1 cellular context compared by ENCODE assay signal in the genomic region with DNA sequence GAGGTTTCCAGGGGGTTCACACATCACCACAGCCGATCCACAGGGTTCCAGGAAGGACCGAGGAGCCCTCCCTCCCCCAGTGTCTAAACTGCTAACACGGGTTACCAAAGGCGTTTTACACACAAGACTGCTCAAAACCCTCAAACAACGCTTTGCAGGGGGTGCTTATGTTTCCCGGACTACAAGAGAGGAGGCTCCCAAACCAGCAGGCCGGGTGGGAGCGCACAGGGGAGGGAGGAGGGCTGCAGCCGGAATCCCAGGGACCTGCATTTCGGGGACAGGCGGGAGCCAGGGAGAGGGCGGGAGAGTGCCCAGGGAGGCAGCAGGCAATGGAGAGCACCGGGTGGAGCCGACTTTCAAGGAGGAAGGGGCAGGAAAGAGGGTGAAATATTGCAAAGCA.
TF ChIP-seq lines count a peak whose summit lies in the region.

No MANE protein-coding gene starts in this region.

TF ChIP-seq in HEK293, 187 proteins besides CTCF, POLR2A, EP300 and RAD21 (continued from another document):
- no peak for TF ChIP-seq ZNF549 (tag by site-specific recombination; IDR thresholded peaks at IDR 0.05)
- no peak for TF ChIP-seq ZNF830 (tag by site-specific recombination; IDR thresholded peaks at IDR 0.05; ENCODE audit: low read depth)
- no peak for TF ChIP-seq ZNF121 (tag by site-specific recombination; IDR thresholded peaks at IDR 0.05)
- TF ChIP-seq ZNF791 (tag by site-specific recombination; IDR thresholded peaks at IDR 0.05) = no peak
- peak; percentile 42; the same call in 1 of the 2 replicates for TF ChIP-seq GLIS1 (tag by site-specific recombination; IDR thresholded peaks at IDR 0.05)
- TF ChIP-seq, protein P1, sequence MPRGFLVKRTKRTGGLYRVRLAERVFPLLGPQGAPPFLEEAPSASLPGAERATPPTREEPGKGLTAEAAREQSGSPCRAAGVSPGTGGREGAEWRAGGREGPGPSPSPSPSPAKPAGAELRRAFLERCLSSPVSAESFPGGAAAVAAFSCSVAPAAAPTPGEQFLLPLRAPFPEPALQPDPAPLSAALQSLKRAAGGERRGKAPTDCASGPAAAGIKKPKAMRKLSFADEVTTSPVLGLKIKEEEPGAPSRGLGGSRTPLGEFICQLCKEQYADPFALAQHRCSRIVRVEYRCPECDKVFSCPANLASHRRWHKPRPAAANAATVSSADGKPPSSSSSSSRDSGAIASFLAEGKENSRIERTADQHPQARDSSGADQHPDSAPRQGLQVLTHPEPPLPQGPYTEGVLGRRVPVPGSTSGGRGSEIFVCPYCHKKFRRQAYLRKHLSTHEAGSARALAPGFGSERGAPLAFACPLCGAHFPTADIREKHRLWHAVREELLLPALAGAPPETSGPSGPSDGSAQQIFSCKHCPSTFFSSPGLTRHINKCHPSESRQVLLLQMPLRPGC (tag by site-specific recombination; IDR thresholded peaks at IDR 0.05) = no peak
- TF ChIP-seq, protein P2, sequence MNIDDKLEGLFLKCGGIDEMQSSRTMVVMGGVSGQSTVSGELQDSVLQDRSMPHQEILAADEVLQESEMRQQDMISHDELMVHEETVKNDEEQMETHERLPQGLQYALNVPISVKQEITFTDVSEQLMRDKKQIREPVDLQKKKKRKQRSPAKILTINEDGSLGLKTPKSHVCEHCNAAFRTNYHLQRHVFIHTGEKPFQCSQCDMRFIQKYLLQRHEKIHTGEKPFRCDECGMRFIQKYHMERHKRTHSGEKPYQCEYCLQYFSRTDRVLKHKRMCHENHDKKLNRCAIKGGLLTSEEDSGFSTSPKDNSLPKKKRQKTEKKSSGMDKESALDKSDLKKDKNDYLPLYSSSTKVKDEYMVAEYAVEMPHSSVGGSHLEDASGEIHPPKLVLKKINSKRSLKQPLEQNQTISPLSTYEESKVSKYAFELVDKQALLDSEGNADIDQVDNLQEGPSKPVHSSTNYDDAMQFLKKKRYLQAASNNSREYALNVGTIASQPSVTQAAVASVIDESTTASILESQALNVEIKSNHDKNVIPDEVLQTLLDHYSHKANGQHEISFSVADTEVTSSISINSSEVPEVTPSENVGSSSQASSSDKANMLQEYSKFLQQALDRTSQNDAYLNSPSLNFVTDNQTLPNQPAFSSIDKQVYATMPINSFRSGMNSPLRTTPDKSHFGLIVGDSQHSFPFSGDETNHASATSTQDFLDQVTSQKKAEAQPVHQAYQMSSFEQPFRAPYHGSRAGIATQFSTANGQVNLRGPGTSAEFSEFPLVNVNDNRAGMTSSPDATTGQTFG (tag by site-specific recombination; IDR thresholded peaks at IDR 0.05; ENCODE audit: borderline replicate concordance) = no peak
- TF ChIP-seq ZNF404 (tag by site-specific recombination; IDR thresholded peaks at IDR 0.05) = no peak
- TF ChIP-seq KLF1 (tag by site-specific recombination; IDR thresholded peaks at IDR 0.05) = 0 out of 2 replicates have a peak, but pooled peaks have one; percentile 8
